14 cellular contexts compared by ENCODE assay signal in genomic region chr5:77292026-77292757, GRCh38.
DNase-seq lines count a peak whose midpoint lies in the region; ATAC-seq and TF ChIP-seq lines count a peak whose summit lies in the region.
"Had no signal": no experiment of that assay in that cellular context is flagged by ENCODE, and none has a peak within 500 bp of the region (broad histone marks: within the 10 kb centered on the region; RNA-seq: fewer than 3 reads in every experiment).

No MANE protein-coding gene starts in this region.

- H3K79me2 ChIP-seq in osteoblast (ENCODE audit: insufficient read depth, low read length): no peaks in the 10 kb centered on the region

- no peak for TF ChIP-seq POLR2A in Peyer's patch (IDR thresholded peaks at IDR 0.05)

- peak; percentile 77 for DNase-seq in AG20443 (ENCODE audit: low spot score)
- peak; percentile 37 for DNase-seq in LHCN-M2 (ENCODE audit: low read depth)
- peak; percentile 50 for DNase-seq in astrocyte of the spinal cord (ENCODE audit: low read depth, low spot score)
- peak; percentile 86 for DNase-seq in osteoblast (ENCODE audit: insufficient read length, low spot score, missing footprints)
- DNase-seq in Peyer's patch: no peak
- DNase-seq in effector CD4-positive, alpha-beta T cell: no peak
- DNase-seq: C1 segment of cervical spinal cord; left ventricle myocardium superior; naive thymus-derived CD4-positive, alpha-beta T cell; NCI-H1417 treated with DMSO at 0.1 percent for 48 hours; NCI-H345; testis had no signal

- H4K20me1 ChIP-seq in osteoblast (ENCODE audit: insufficient read depth, low read length): no peaks in the 10 kb centered on the region

- ATAC-seq in HG02571 (IDR thresholded peaks at IDR 0.05; ENCODE audit: unreplicated experiment): no peak
- no peak for ATAC-seq in esophagus mucosa
- ATAC-seq: left ventricle myocardium superior; naive thymus-derived CD4-positive, alpha-beta T cell had no signal

- no peak for TF ChIP-seq CTCF in astrocyte of the spinal cord (IDR thresholded peaks at IDR 0.05; ENCODE audit: low read depth, low read length)
- no peak for TF ChIP-seq CTCF in osteoblast (IDR thresholded peaks at IDR 0.05; ENCODE audit: extremely low read depth, low read depth, low read length)
- TF ChIP-seq CTCF in Peyer's patch (IDR thresholded peaks at IDR 0.05): no peak

- H3K4me3 ChIP-seq in astrocyte of the spinal cord (ENCODE audit: low read depth, low read length) (no peak overlapping the region), osteoblast (ENCODE audit: insufficient read depth, low read length) (peak overlapping the region; percentile 35), Peyer's patch (no peak overlapping the region)
- H3K4me3 ChIP-seq: testis had no signal

- H2AFZ ChIP-seq in osteoblast (ENCODE audit: low read length): peak overlapping the region; percentile 80

- in situ Hi-C loops in astrocyte of the spinal cord (cut with HindIII; ENCODE audit: low sequenced_read_pairs): no loop called here

- H3K4me2 ChIP-seq in osteoblast (ENCODE audit: insufficient read depth, low read length): peak overlapping the region; percentile 75

- peaks cover 21% of the 10 kb centered on the region for H3K4me1 ChIP-seq in osteoblast (ENCODE audit: insufficient read depth, low read length)
- no peaks in the 10 kb centered on the region for H3K4me1 ChIP-seq in Peyer's patch
- H3K4me1 ChIP-seq: testis had no signal

- no peaks in the 10 kb centered on the region for H3K9me3 ChIP-seq in osteoblast (ENCODE audit: low read depth, low read length)
- H3K9me3 ChIP-seq in Peyer's patch: no peaks in the 10 kb centered on the region
- H3K9me3 ChIP-seq: testis had no signal

- H3K27ac ChIP-seq in osteoblast (ENCODE audit: low read depth, low read length) (peak overlapping the region; percentile 85), Peyer's patch (no peak overlapping the region)
- H3K27ac ChIP-seq: testis had no signal

- H3K36me3 ChIP-seq in osteoblast (ENCODE audit: insufficient read depth, low read length) (no peaks in the 10 kb centered on the region), Peyer's patch (no peaks in the 10 kb centered on the region)

- no peaks in the 10 kb centered on the region for H3K27me3 ChIP-seq in osteoblast (ENCODE audit: insufficient read depth, low read length)
- no peaks in the 10 kb centered on the region for H3K27me3 ChIP-seq in Peyer's patch
- H3K27me3 ChIP-seq: testis had no signal

Comparison
In these comparisons a context has a peak if more than half of its experiments do, and no peak if none do; other contexts are left out.
1. DNase-seq: peak in AG20443 (single experiment), LHCN-M2 (single experiment), astrocyte of the spinal cord (single experiment) and osteoblast (single experiment); none in Peyer's patch (0 of 3) and effector CD4-positive, alpha-beta T cell (single experiment).